Comparison of ENCODE assay signal across 1 cellular context in genomic region chr15:64693134-64693533, GRCh38.
TF ChIP-seq lines count a peak whose summit lies in the region.

No MANE protein-coding gene starts in this region.

TF ChIP-seq in liver, 16 proteins besides CTCF, POLR2A, EP300 and RAD21 (continued from another document):
- no peak for TF ChIP-seq REST (IDR thresholded peaks at IDR 0.05)
- peak; percentile 85 for TF ChIP-seq FOXA2 (IDR thresholded peaks at IDR 0.05)
- TF ChIP-seq, protein P1, sequence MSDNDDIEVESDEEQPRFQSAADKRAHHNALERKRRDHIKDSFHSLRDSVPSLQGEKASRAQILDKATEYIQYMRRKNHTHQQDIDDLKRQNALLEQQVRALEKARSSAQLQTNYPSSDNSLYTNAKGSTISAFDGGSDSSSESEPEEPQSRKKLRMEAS (IDR thresholded peaks at IDR 0.05): peak; percentile 48
- TF ChIP-seq HNF4G (IDR thresholded peaks at IDR 0.05): no peak
- TF ChIP-seq NR2F2 (IDR thresholded peaks at IDR 0.05): no peak
- peak; percentile 93 to 96 for TF ChIP-seq JUND (IDR thresholded peaks at IDR 0.05)
- peak; percentile 40 to 73 for TF ChIP-seq HNF4A (conservative IDR thresholded peaks at IDR 0.05)
